ENCODE assay signal across 9 cellular contexts in genomic region chr1:53014791-53015507, GRCh38. TPM values are rescaled to one million over a fixed set of nuclear protein-coding genes. Genes with fewer than 3 reads are reported as not detected.
DNase-seq lines count a peak whose midpoint lies in the region; ATAC-seq and TF ChIP-seq lines count a peak whose summit lies in the region.
"Had no signal": no experiment of that assay in that cellular context is flagged by ENCODE, and none has a peak within 500 bp of the region (broad histone marks: within the 10 kb centered on the region; RNA-seq: fewer than 3 reads in every experiment).

No MANE protein-coding gene starts in this region.

- intact Hi-C loops in right lobe of liver (cut with DNase I): no loop called here

- DNase-seq in AML-193 (lab: John Stamatoyannopoulos, UW) (peak; percentile 89 to 92), NCI-H748 (lab: John Stamatoyannopoulos, UW; ENCODE audit: unreplicated experiment) (peak; percentile 94), right lobe of liver (peak; percentile 65 to 73 (median 71))
- DNase-seq in activated CD4-positive, alpha-beta T cell treated with anti-CD3 and anti-CD28 coated beads, Interleukin-2, amount 50 U/mL, for 1 hour: peak; percentile 69
- peak; percentile 76 for DNase-seq in stimulated activated CD4-positive, alpha-beta T cell treated with anti-CD3 and anti-CD28 coated beads, Interleukin-4, amount 100 ng/mL, for 24 hours

- peak overlapping the region; percentile 43 to 78 for H3K9ac ChIP-seq in duodenal mucosa (ENCODE audit: low read depth in 1 of 2, low read length in 2 of 2)

- TF ChIP-seq CTCF in right lobe of liver (IDR thresholded peaks at IDR 0.05): no peak

- H3K9me3 ChIP-seq in duodenal mucosa (ENCODE audit: control insufficient read depth in 1 of 2, low read length in 2 of 2) (no peaks in the 10 kb centered on the region), right lobe of liver (no peaks in the 10 kb centered on the region)

- ATAC-seq in HG03565 (IDR thresholded peaks at IDR 0.05; ENCODE audit: unreplicated experiment) (peak; percentile 85), right lobe of liver (peak; percentile 92 to 98 (median 92))

- H3K27me3 ChIP-seq in duodenal mucosa (ENCODE audit: control insufficient read depth in 1 of 2, insufficient read depth in 2 of 2, low read length in 2 of 2): no peaks in the 10 kb centered on the region
- H3K27me3 ChIP-seq in right lobe of liver: no peaks in the 10 kb centered on the region

- H3K36me3 ChIP-seq in duodenal mucosa (ENCODE audit: control insufficient read depth in 1 of 2, insufficient read depth in 2 of 2, low read length in 2 of 2) (peaks cover 0 to 11% of the 10 kb centered on the region in 2 donors), right lobe of liver (peaks cover 0 to 32% (median 15%) of the 10 kb centered on the region in 4 donors)

- H3K4me1 ChIP-seq in duodenal mucosa (ENCODE audit: control insufficient read depth in 1 of 2, insufficient read depth in 2 of 2, low read length in 2 of 2): peaks cover 3 to 17% of the 10 kb centered on the region in 2 donors
- H3K4me1 ChIP-seq in right lobe of liver: peaks cover 0 to 8% (median 2%) of the 10 kb centered on the region in 4 donors

- peak; percentile 61 for TF ChIP-seq POLR2A in GM19193 (IDR thresholded peaks at IDR 0.05; ENCODE audit: extremely low read depth, insufficient read depth, insufficient read length)
- peak; percentile 29 for TF ChIP-seq POLR2A in right lobe of liver (IDR thresholded peaks at IDR 0.05)

- H3K27ac ChIP-seq in duodenal mucosa (ENCODE audit: low read depth, low read length) (no peak overlapping the region), right lobe of liver (peak overlapping the region in 2 of 3 donors; percentile 18 to 43)

- WGBS in right lobe of liver (ENCODE audit: insufficient coverage, low coverage, low lambda C conversion rate, missing lambda C conversion rate): 13% methylated on average over 9 of the region's 9 CpGs

- H3K4me3 ChIP-seq in duodenal mucosa (ENCODE audit: low read depth in 1 of 2, low read length in 2 of 2) (peak overlapping the region; percentile 73 to 89), right lobe of liver (peak overlapping the region; percentile 22 to 46 (median 41))

RNA-seq across cellular contexts. Expression of gene PODN, which starts 47.1 kb away (rescaled TPM):
- 1 to 10 TPM; 2.8 to 9.8 (median 5.1) TPM for total RNA-seq in right lobe of liver
- total RNA-seq: T-helper 2 cell treated with Interferon-gamma antibody and Interleukin-4, amounts not matched to agents 100 ng/mL and 5 ng/mL, for 36 hours had no signal
